ENCODE assay signal across 1 cellular context in the genomic region with DNA sequence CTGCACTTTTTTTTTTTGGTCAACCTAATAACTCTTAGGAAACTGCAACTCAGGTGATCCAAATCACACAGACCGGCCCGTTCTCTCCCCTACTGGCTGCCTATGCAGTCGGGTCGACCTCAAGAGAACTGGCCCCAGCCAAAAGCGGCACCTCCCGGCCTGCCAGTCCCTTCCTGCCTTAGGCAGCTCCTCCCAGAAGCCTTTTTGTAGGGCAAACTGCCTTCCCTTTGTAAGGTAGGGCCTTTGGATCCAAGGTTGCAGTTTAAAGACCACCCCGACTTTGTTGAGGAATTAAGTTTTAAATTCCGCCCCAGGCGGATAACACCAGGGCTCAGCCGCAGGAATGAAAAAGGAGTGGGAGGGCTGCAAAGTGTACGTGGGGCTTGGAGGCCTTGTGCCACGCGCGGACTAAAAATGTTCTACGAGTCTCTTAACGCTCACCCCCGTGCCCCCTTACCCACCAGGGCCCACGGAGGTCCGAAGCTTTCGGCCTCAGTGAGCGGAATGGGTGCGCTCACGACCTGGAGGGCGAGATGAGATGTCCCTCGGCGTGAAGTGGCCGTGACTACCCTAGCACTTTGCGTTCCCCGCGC.
TF ChIP-seq lines count a peak whose summit lies in the region.

No MANE protein-coding gene starts in this region.

TF ChIP-seq in HepG2, 621 proteins besides CTCF, POLR2A, EP300 and RAD21 (continues in another document):
- TF ChIP-seq MEF2D (CRISPR knock-in tag; IDR thresholded peaks at IDR 0.05): peak; percentile 30; the same call in 1 of the 2 replicates
- TF ChIP-seq TOPORS (CRISPR knock-in tag; IDR thresholded peaks at IDR 0.05): 0 out of 2 replicates have a peak, but pooled peaks have one; percentile 41
- TF ChIP-seq FOXM1 (CRISPR knock-in tag; IDR thresholded peaks at IDR 0.05): no peak
- TF ChIP-seq ZNF703 (CRISPR knock-in tag; IDR thresholded peaks at IDR 0.05; ENCODE audit: borderline replicate concordance): no peak
- peak; percentile 31 for TF ChIP-seq MED8 (CRISPR knock-in tag; IDR thresholded peaks at IDR 0.05; ENCODE audit: insufficient replicate concordance)
- TF ChIP-seq, protein P1, sequence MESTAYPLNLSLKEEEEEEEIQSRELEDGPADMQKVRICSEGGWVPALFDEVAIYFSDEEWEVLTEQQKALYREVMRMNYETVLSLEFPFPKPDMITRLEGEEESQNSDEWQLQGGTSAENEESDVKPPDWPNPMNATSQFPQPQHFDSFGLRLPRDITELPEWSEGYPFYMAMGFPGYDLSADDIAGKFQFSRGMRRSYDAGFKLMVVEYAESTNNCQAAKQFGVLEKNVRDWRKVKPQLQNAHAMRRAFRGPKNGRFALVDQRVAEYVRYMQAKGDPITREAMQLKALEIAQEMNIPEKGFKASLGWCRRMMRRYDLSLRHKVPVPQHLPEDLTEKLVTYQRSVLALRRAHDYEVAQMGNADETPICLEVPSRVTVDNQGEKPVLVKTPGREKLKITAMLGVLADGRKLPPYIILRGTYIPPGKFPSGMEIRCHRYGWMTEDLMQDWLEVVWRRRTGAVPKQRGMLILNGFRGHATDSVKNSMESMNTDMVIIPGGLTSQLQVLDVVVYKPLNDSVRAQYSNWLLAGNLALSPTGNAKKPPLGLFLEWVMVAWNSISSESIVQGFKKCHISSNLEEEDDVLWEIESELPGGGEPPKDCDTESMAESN (CRISPR knock-in tag; conservative IDR thresholded peaks at IDR 0.05): 0 out of 2 replicates have a peak, but pooled peaks have one; percentile 13
- peak; percentile 55 for TF ChIP-seq ZNF629 (CRISPR knock-in tag; conservative IDR thresholded peaks at IDR 0.05)
- peak; percentile 83; the same call in 1 of the 2 replicates for TF ChIP-seq NFATC3 (CRISPR knock-in tag; IDR thresholded peaks at IDR 0.05)
- TF ChIP-seq SUZ12 (IDR thresholded peaks at IDR 0.05; ENCODE audit: low read depth, low read length): no peak
- TF ChIP-seq SRSF4 (IDR thresholded peaks at IDR 0.05; ENCODE audit: low read depth, low read length, poor library complexity, severe bottlenecking): no peak
- TF ChIP-seq, protein P2, sequence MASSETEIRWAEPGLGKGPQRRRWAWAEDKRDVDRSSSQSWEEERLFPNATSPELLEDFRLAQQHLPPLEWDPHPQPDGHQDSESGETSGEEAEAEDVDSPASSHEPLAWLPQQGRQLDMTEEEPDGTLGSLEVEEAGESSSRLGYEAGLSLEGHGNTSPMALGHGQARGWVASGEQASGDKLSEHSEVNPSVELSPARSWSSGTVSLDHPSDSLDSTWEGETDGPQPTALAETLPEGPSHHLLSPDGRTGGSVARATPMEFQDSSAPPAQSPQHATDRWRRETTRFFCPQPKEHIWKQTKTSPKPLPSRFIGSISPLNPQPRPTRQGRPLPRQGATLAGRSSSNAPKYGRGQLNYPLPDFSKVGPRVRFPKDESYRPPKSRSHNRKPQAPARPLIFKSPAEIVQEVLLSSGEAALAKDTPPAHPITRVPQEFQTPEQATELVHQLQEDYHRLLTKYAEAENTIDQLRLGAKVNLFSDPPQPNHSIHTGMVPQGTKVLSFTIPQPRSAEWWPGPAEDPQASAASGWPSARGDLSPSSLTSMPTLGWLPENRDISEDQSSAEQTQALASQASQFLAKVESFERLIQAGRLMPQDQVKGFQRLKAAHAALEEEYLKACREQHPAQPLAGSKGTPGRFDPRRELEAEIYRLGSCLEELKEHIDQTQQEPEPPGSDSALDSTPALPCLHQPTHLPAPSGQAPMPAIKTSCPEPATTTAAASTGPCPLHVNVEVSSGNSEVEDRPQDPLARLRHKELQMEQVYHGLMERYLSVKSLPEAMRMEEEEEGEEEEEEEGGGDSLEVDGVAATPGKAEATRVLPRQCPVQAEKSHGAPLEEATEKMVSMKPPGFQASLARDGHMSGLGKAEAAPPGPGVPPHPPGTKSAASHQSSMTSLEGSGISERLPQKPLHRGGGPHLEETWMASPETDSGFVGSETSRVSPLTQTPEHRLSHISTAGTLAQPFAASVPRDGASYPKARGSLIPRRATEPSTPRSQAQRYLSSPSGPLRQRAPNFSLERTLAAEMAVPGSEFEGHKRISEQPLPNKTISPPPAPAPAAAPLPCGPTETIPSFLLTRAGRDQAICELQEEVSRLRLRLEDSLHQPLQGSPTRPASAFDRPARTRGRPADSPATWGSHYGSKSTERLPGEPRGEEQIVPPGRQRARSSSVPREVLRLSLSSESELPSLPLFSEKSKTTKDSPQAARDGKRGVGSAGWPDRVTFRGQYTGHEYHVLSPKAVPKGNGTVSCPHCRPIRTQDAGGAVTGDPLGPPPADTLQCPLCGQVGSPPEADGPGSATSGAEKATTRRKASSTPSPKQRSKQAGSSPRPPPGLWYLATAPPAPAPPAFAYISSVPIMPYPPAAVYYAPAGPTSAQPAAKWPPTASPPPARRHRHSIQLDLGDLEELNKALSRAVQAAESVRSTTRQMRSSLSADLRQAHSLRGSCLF (CRISPR knock-in tag; IDR thresholded peaks at IDR 0.05; ENCODE audit: borderline replicate concordance): no peak
- TF ChIP-seq ARID2 (CRISPR knock-in tag; IDR thresholded peaks at IDR 0.05; ENCODE audit: borderline replicate concordance): 0 out of 2 replicates have a peak, but pooled peaks have one; percentile 54
- TF ChIP-seq SNAI1 (CRISPR knock-in tag; IDR thresholded peaks at IDR 0.05; ENCODE audit: borderline replicate concordance): 0 out of 2 replicates have a peak, but pooled peaks have one; percentile 14
- peak; percentile 94; the same call in 1 of the 2 replicates for TF ChIP-seq CC2D1A (CRISPR knock-in tag; IDR thresholded peaks at IDR 0.05)
- TF ChIP-seq U2AF1 (optimal IDR thresholded peaks at IDR 0.05; ENCODE audit: low read depth, low read length): no peak
- no peak for TF ChIP-seq ZC3H4 (CRISPR knock-in tag; IDR thresholded peaks at IDR 0.05; ENCODE audit: borderline replicate concordance)
- TF ChIP-seq NRL (CRISPR knock-in tag; IDR thresholded peaks at IDR 0.05; ENCODE audit: borderline replicate concordance): 0 out of 2 replicates have a peak, but pooled peaks have one; percentile 54
- TF ChIP-seq DPF2 (CRISPR knock-in tag; IDR thresholded peaks at IDR 0.05; ENCODE audit: borderline replicate concordance, low read depth): no peak
- peak; percentile 47 for TF ChIP-seq REXO4 (CRISPR knock-in tag; IDR thresholded peaks at IDR 0.05; ENCODE audit: borderline replicate concordance)
- no peak for TF ChIP-seq ZNF44 (CRISPR knock-in tag; IDR thresholded peaks at IDR 0.05)
- TF ChIP-seq ZNF33B (CRISPR knock-in tag; IDR thresholded peaks at IDR 0.05): 0 out of 2 replicates have a peak, but pooled peaks have one; percentile 14
- peak; percentile 30; the same call in 1 of the 2 replicates for TF ChIP-seq ZNF790 (CRISPR knock-in tag; IDR thresholded peaks at IDR 0.05; ENCODE audit: borderline replicate concordance)
- TF ChIP-seq HDAC2 (CRISPR knock-in tag; IDR thresholded peaks at IDR 0.05): peak; percentile 24; the same call in 1 of the 2 replicates
- TF ChIP-seq, protein P3, sequence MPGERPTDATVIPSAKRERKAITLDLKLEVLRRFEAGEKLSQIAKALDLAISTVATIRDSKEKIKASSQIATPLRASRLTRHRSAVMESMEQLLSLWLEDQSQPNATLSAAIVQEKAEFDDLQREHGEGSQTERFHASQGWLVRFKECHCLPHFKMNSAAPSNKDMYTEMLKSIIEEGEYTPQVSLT (CRISPR knock-in tag; IDR thresholded peaks at IDR 0.05; ENCODE audit: borderline replicate concordance, low read depth): no peak
- TF ChIP-seq, protein P4, sequence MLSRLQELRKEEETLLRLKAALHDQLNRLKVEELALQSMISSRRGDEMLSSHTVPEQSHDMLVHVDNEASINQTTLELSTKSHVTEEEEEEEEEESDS (CRISPR knock-in tag; IDR thresholded peaks at IDR 0.05; ENCODE audit: borderline replicate concordance): peak; percentile 62; the same call in 1 of the 2 replicates
- TF ChIP-seq SRY (CRISPR knock-in tag; IDR thresholded peaks at IDR 0.05): no peak
- peak in 1 of 2 experiments; percentile 79; a peak in 1 of 4 replicates for TF ChIP-seq KLF16 (CRISPR knock-in tag; IDR thresholded peaks at IDR 0.05)
- TF ChIP-seq HMG20B (CRISPR knock-in tag; conservative IDR thresholded peaks at IDR 0.05): no peak
- TF ChIP-seq ZNF350 (CRISPR knock-in tag; IDR thresholded peaks at IDR 0.05; ENCODE audit: borderline replicate concordance, low read depth): peak; percentile 42; the same call in 1 of the 2 replicates
- TF ChIP-seq PITX1 (CRISPR knock-in tag; IDR thresholded peaks at IDR 0.05): 0 out of 2 replicates have a peak, but pooled peaks have one; percentile 7
- no peak for TF ChIP-seq ISL2 (CRISPR knock-in tag; IDR thresholded peaks at IDR 0.05)
- 0 out of 2 replicates have a peak, but pooled peaks have one; percentile 70 for TF ChIP-seq ZNF567 (CRISPR knock-in tag; IDR thresholded peaks at IDR 0.05; ENCODE audit: borderline replicate concordance)
- TF ChIP-seq, protein P5, sequence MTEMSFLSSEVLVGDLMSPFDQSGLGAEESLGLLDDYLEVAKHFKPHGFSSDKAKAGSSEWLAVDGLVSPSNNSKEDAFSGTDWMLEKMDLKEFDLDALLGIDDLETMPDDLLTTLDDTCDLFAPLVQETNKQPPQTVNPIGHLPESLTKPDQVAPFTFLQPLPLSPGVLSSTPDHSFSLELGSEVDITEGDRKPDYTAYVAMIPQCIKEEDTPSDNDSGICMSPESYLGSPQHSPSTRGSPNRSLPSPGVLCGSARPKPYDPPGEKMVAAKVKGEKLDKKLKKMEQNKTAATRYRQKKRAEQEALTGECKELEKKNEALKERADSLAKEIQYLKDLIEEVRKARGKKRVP (CRISPR knock-in tag; IDR thresholded peaks at IDR 0.05): 0 out of 4 replicates have a peak, but pooled peaks of 1 of the 2 experiments have one; percentile 26
- TF ChIP-seq, protein P6, sequence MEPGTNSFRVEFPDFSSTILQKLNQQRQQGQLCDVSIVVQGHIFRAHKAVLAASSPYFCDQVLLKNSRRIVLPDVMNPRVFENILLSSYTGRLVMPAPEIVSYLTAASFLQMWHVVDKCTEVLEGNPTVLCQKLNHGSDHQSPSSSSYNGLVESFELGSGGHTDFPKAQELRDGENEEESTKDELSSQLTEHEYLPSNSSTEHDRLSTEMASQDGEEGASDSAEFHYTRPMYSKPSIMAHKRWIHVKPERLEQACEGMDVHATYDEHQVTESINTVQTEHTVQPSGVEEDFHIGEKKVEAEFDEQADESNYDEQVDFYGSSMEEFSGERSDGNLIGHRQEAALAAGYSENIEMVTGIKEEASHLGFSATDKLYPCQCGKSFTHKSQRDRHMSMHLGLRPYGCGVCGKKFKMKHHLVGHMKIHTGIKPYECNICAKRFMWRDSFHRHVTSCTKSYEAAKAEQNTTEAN (CRISPR knock-in tag; conservative IDR thresholded peaks at IDR 0.05): no peak
- TF ChIP-seq BORCS8-MEF2B (CRISPR knock-in tag; IDR thresholded peaks at IDR 0.05): peak; percentile 46
- TF ChIP-seq KDM1A (CRISPR knock-in tag; IDR thresholded peaks at IDR 0.05): no peak
- 0 out of 2 replicates have a peak, but pooled peaks have one; percentile 56 for TF ChIP-seq ZNF367 (CRISPR knock-in tag; IDR thresholded peaks at IDR 0.05; ENCODE audit: borderline replicate concordance)
- TF ChIP-seq ZNF557 (CRISPR knock-in tag; IDR thresholded peaks at IDR 0.05): no peak
- TF ChIP-seq SNAPC2 (CRISPR knock-in tag; IDR thresholded peaks at IDR 0.05): peak; percentile 89; the same call in 1 of the 2 replicates
- TF ChIP-seq, protein P7, sequence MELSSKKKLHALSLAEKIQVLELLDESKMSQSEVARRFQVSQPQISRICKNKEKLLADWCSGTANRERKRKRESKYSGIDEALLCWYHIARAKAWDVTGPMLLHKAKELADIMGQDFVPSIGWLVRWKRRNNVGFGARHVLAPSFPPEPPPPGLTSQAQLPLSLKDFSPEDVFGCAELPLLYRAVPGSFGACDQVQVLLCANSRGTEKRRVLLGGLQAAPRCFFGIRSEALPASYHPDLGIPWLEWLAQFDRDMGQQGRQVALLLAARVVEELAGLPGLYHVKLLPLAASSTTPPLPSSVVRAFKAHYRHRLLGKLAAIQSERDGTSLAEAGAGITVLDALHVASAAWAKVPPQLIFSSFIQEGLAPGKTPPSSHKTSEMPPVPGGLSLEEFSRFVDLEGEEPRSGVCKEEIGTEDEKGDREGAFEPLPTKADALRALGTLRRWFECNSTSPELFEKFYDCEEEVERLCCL (CRISPR knock-in tag; IDR thresholded peaks at IDR 0.05; ENCODE audit: borderline replicate concordance): peak; percentile 48; the same call in 1 of the 2 replicates
- TF ChIP-seq, protein P8, sequence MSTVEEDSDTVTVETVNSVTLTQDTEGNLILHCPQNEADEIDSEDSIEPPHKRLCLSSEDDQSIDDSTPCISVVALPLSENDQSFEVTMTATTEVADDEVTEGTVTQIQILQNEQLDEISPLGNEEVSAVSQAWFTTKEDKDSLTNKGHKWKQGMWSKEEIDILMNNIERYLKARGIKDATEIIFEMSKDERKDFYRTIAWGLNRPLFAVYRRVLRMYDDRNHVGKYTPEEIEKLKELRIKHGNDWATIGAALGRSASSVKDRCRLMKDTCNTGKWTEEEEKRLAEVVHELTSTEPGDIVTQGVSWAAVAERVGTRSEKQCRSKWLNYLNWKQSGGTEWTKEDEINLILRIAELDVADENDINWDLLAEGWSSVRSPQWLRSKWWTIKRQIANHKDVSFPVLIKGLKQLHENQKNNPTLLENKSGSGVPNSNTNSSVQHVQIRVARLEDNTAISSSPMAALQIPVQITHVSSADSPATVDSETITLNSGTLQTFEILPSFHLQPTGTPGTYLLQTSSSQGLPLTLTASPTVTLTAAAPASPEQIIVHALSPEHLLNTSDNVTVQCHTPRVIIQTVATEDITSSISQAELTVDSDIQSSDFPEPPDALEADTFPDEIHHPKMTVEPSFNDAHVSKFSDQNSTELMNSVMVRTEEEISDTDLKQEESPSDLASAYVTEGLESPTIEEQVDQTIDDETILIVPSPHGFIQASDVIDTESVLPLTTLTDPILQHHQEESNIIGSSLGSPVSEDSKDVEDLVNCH (CRISPR knock-in tag; IDR thresholded peaks at IDR 0.05): no peak
- no peak for TF ChIP-seq GATA4 (IDR thresholded peaks at IDR 0.05; ENCODE audit: borderline replicate concordance, low read depth)
- TF ChIP-seq SSRP1 (CRISPR knock-in tag; IDR thresholded peaks at IDR 0.05): peak; percentile 94
- TF ChIP-seq HNRNPL (IDR thresholded peaks at IDR 0.05; ENCODE audit: low read depth, low read length): 0 out of 2 replicates have a peak, but pooled peaks have one; percentile 18
- TF ChIP-seq IRF2 (CRISPR knock-in tag; IDR thresholded peaks at IDR 0.05): peak; percentile 24; the same call in 1 of the 2 replicates
- no peak for TF ChIP-seq MXI1 (IDR thresholded peaks at IDR 0.05; ENCODE audit: borderline replicate concordance, low read depth, low read length)
- no peak for TF ChIP-seq DNMT3B (CRISPR knock-in tag; conservative IDR thresholded peaks at IDR 0.05)
- TF ChIP-seq, protein P9, sequence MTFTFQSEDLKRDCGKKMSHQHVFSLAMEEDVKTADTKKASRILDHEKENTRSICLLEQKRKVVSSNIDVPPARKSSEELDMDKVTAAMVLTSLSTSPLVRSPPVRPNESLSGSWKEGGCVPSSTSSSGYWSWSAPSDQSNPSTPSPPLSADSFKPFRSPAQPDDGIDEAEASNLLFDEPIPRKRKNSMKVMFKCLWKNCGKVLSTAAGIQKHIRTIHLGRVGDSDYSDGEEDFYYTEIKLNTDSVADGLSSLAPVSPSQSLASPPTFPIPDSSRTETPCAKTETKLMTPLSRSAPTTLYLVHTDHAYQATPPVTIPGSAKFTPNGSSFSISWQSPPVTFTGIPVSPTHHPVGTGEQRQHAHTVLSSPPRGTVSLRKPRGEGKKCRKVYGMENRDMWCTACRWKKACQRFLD (CRISPR knock-in tag; IDR thresholded peaks at IDR 0.05; ENCODE audit: borderline replicate concordance): 0 out of 2 replicates have a peak, but pooled peaks have one; percentile 17
- no peak for TF ChIP-seq YEATS2 (CRISPR knock-in tag; IDR thresholded peaks at IDR 0.05; ENCODE audit: borderline replicate concordance)
